Comparison of ENCODE assay signal across 1 cellular context in the genomic region with DNA sequence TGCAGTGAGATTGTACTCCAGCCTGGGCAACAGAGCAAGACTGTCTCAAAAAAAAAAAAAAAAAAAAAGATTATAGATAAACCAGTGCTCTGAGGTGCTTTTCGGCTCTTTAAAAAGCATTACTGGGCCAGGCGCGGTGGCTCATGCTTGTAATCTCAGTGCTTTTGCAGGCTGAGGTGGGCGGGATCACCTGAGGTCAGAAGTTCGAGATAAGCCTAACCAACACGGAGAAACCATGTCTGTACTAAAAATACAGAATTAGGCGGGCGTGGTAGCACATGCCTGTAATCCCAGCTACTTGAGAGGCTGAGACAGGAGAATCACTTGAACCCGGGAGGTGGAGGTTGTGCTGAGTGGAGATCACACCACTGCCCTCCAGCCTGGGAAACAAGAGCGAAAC.
A peak's percentile ranks its signal among the peaks of the same experiment; 100 is the strongest.
TF ChIP-seq lines count a peak whose summit lies in the region.

No MANE protein-coding gene starts in this region.

TF ChIP-seq in K562, 482 proteins besides CTCF, POLR2A, EP300 and RAD21 (continued from another document):
- TF ChIP-seq, protein P1, sequence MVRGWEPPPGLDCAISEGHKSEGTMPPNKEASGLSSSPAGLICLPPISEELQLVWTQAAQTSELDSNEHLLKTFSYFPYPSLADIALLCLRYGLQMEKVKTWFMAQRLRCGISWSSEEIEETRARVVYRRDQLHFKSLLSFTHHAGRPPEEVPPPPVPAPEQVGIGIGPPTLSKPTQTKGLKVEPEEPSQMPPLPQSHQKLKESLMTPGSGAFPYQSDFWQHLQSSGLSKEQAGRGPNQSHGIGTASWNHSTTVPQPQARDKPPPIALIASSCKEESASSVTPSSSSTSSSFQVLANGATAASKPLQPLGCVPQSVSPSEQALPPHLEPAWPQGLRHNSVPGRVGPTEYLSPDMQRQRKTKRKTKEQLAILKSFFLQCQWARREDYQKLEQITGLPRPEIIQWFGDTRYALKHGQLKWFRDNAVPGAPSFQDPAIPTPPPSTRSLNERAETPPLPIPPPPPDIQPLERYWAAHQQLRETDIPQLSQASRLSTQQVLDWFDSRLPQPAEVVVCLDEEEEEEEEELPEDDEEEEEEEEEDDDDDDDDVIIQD (CRISPR knock-in tag; IDR thresholded peaks at IDR 0.05): no peak
- TF ChIP-seq, protein P2, sequence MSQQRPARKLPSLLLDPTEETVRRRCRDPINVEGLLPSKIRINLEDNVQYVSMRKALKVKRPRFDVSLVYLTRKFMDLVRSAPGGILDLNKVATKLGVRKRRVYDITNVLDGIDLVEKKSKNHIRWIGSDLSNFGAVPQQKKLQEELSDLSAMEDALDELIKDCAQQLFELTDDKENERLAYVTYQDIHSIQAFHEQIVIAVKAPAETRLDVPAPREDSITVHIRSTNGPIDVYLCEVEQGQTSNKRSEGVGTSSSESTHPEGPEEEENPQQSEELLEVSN (IDR thresholded peaks at IDR 0.05; ENCODE audit: borderline replicate concordance in 1 of 2, extremely low read depth in 1 of 2, insufficient read depth in 1 of 2, insufficient read length in 1 of 2, low read depth in 1 of 2, low read length in 1 of 2, poor library complexity in 1 of 2, severe bottlenecking in 1 of 2): peak in 1 of 2 experiments; percentile 66
- TF ChIP-seq TCF3 (CRISPR knock-in tag; IDR thresholded peaks at IDR 0.05) (peak; percentile 47; the same call in 1 of the 2 replicates), NONO (IDR thresholded peaks at IDR 0.05; ENCODE audit: low read depth in 2 of 2, low read length in 1 of 2) (no peak; a peak in 1 of 4 replicates), POLR2AphosphoS5 (IDR thresholded peaks at IDR 0.05; ENCODE audit: control insufficient read depth, insufficient read depth, low read depth, low read length) (peak; percentile 24; the same call in 1 of the 2 replicates), STAT5A (IDR thresholded peaks at IDR 0.05; ENCODE audit: borderline replicate concordance, low read length) (no peak), ZNF316 (IDR thresholded peaks at IDR 0.05) (no peak), FOXJ3 (CRISPR knock-in tag; IDR thresholded peaks at IDR 0.05) (no peak), HOXB6 (CRISPR knock-in tag; IDR thresholded peaks at IDR 0.05; ENCODE audit: borderline replicate concordance) (no peak), PTBP1 (IDR thresholded peaks at IDR 0.05; ENCODE audit: low read depth, low read length) (no peak), ZNF551 (CRISPR knock-in tag; IDR thresholded peaks at IDR 0.05) (no peak), MED1 (CRISPR knock-in tag; IDR thresholded peaks at IDR 0.05; ENCODE audit: borderline replicate concordance) (no peak), U2AF1 (optimal IDR thresholded peaks at IDR 0.05; ENCODE audit: low read depth, low read length) (no peak), MTA2 (IDR thresholded peaks at IDR 0.05; ENCODE audit: low read depth) (no peak), PHB (CRISPR knock-in tag; IDR thresholded peaks at IDR 0.05) (no peak)
- TF ChIP-seq, protein P3, sequence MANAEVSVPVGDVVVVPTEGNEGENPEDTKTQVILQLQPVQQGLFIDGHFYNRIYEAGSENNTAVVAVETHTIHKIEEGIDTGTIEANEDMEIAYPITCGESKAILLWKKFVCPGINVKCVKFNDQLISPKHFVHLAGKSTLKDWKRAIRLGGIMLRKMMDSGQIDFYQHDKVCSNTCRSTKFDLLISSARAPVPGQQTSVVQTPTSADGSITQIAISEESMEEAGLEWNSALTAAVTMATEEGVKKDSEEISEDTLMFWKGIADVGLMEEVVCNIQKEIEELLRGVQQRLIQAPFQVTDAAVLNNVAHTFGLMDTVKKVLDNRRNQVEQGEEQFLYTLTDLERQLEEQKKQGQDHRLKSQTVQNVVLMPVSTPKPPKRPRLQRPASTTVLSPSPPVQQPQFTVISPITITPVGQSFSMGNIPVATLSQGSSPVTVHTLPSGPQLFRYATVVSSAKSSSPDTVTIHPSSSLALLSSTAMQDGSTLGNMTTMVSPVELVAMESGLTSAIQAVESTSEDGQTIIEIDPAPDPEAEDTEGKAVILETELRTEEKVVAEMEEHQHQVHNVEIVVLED (CRISPR knock-in tag; IDR thresholded peaks at IDR 0.05): no peak
- TF ChIP-seq, protein P4, sequence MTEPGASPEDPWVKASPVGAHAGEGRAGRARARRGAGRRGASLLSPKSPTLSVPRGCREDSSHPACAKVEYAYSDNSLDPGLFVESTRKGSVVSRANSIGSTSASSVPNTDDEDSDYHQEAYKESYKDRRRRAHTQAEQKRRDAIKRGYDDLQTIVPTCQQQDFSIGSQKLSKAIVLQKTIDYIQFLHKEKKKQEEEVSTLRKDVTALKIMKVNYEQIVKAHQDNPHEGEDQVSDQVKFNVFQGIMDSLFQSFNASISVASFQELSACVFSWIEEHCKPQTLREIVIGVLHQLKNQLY (CRISPR knock-in tag; conservative IDR thresholded peaks at IDR 0.05): no peak
- TF ChIP-seq, protein P5, sequence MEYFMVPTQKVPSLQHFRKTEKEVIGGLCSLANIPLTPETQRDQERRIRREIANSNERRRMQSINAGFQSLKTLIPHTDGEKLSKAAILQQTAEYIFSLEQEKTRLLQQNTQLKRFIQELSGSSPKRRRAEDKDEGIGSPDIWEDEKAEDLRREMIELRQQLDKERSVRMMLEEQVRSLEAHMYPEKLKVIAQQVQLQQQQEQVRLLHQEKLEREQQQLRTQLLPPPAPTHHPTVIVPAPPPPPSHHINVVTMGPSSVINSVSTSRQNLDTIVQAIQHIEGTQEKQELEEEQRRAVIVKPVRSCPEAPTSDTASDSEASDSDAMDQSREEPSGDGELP (CRISPR knock-in tag; IDR thresholded peaks at IDR 0.05; ENCODE audit: borderline replicate concordance): peak; percentile 54; the same call in 1 of the 2 replicates
TF ChIP-seq in K562: peak in this region for 71.
